21 cellular contexts compared by ENCODE assay signal in genomic region chr10:2611603-2612002, GRCh38.
"Had no signal": no experiment of that assay in that cellular context is flagged by ENCODE, and none has a peak within 500 bp of the region (broad histone marks: within the 10 kb centered on the region; RNA-seq: fewer than 3 reads in every experiment).

No MANE protein-coding gene starts in this region.

- H3K4me1 ChIP-seq: esophagus squamous epithelium, gastroesophageal sphincter, left ventricle myocardium inferior, lower lobe of right lung, parathyroid adenoma, prostate gland, right lobe of liver, tibial artery, upper lobe of left lung, uterus had no signal

- H3K79me2 ChIP-seq: parathyroid adenoma had no signal

- H3K4me3 Mint-ChIP-seq: immature natural killer cell; memory B cell; natural killer cell treated with Interleukin-12 subunit alpha and Interleukin-12 subunit beta and Interleukin-15 and Interleukin-18, amount 100 ng/mL, for 72 hours; stimulated activated memory B cell treated with anti-CD40 and anti-IgM and Interleukin-4, amounts not matched to agents 10 μg/mL and 1 μg/mL and 100 μg/mL, for 72 hours; stimulated activated naive CD8-positive, alpha-beta T cell treated with anti-CD3 and anti-CD28 coated beads, Interleukin-15, Interleukin-2, amounts not matched to agents 100 ng/mL and 50 ng/mL, for 24 hours had no signal

- H3K9me3 ChIP-seq: esophagus squamous epithelium, left ventricle myocardium inferior, lower lobe of right lung, prostate gland, right lobe of liver, tibial artery, upper lobe of left lung, uterus had no signal

- H3K4me1 Mint-ChIP-seq: immature natural killer cell; memory B cell; stimulated activated memory B cell treated with anti-CD40 and anti-IgM and Interleukin-4, amounts not matched to agents 10 μg/mL and 1 μg/mL and 100 μg/mL, for 72 hours had no signal

- H3K9ac ChIP-seq: parathyroid adenoma had no signal

- H3K36me3 Mint-ChIP-seq: immature natural killer cell; memory B cell; natural killer cell treated with Interleukin-12 subunit alpha and Interleukin-12 subunit beta and Interleukin-15 and Interleukin-18, amount 100 ng/mL, for 72 hours; stimulated activated memory B cell treated with anti-CD40 and anti-IgM and Interleukin-4, amounts not matched to agents 10 μg/mL and 1 μg/mL and 100 μg/mL, for 72 hours had no signal

- H3K27me3 ChIP-seq: esophagus squamous epithelium, right lobe of liver, upper lobe of left lung, uterus had no signal

- DNase-seq: dermis blood vessel endothelial cell; esophagus squamous epithelium; foreskin fibroblast; immature natural killer cell; kidney; left cardiac atrium; left ventricle myocardium inferior; lower lobe of right lung; midbrain; right lobe of liver; stimulated activated CD4-positive, alpha-beta T cell treated with anti-CD3 and anti-CD28 coated beads, Interleukin-4, amount 100 ng/mL, for 1 hour; tibial artery; upper lobe of left lung; uterus had no signal

- H2AFZ ChIP-seq: parathyroid adenoma had no signal

- H3K27me3 Mint-ChIP-seq: memory B cell had no signal

- H3K27ac ChIP-seq: esophagus squamous epithelium, gastroesophageal sphincter, left ventricle myocardium inferior, lower lobe of right lung, parathyroid adenoma, prostate gland, right lobe of liver, tibial artery, upper lobe of left lung, uterus had no signal

- H3K27ac Mint-ChIP-seq: immature natural killer cell; memory B cell; natural killer cell treated with Interleukin-12 subunit alpha and Interleukin-12 subunit beta and Interleukin-15 and Interleukin-18, amount 100 ng/mL, for 72 hours; stimulated activated memory B cell treated with anti-CD40 and anti-IgM and Interleukin-4, amounts not matched to agents 10 μg/mL and 1 μg/mL and 100 μg/mL, for 72 hours; stimulated activated naive CD8-positive, alpha-beta T cell treated with anti-CD3 and anti-CD28 coated beads, Interleukin-15, Interleukin-2, amounts not matched to agents 100 ng/mL and 50 ng/mL, for 24 hours had no signal
